In the genomic region with DNA sequence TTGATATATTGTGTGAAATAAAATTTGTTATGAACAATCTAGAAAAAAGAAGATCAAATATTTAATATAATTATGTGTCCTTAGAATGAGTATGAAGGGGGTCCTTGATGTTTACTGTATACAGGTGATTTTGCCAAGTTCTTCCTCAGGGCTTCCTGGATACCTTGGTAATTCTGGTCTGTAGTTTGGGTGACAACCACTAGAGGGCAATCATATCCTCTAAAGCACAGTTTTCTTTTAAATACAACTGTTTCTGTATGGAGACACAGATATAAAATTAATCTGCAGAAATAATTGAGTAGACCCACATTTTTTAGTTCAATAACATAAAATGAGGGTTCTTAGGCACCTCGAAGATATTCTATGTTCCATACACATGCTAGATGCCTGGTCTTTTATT, we compare ENCODE assay signal across 9 cellular contexts.
A peak's percentile ranks its signal among the peaks of the same experiment; 100 is the strongest.
DNase-seq lines count a peak whose midpoint lies in the region; ATAC-seq and TF ChIP-seq lines count a peak whose summit lies in the region.
"Had no signal": no experiment of that assay in that cellular context is flagged by ENCODE, and none has a peak within 500 bp of the region (broad histone marks: within the 10 kb centered on the region; RNA-seq: fewer than 3 reads in every experiment).

No MANE protein-coding gene starts in this region.

- CTCF ChIA-PET in T-cell (lab: Charles Lee) = no interaction called here

- POLR2A ChIA-PET in T-cell (lab: Charles Lee) = no interaction called here

- no peak for TF ChIP-seq POLR2A in uterus (IDR thresholded peaks at IDR 0.05)

- TF ChIP-seq EP300 in Ishikawa (IDR thresholded peaks at IDR 0.05; ENCODE audit: borderline replicate concordance) = no peak

- H3K27me3 Mint-ChIP-seq in T-cell = peaks cover 0 to 5% of the 10 kb centered on the region in 2 donors
- H3K27me3 Mint-ChIP-seq: IgD-negative memory B cell had no signal

- H3K4me3 Mint-ChIP-seq in T-cell = no peak overlapping the region
- H3K4me3 Mint-ChIP-seq: IgD-negative memory B cell had no signal

- H3K4me1 Mint-ChIP-seq in T-cell = no peaks in the 10 kb centered on the region
- H3K4me1 Mint-ChIP-seq: IgD-negative memory B cell had no signal

- DNase-seq in AG09309 (ENCODE audit: low read depth) (no peak), GM04503 (ENCODE audit: low read depth) (peak; percentile 1), ascending aorta (ENCODE audit: low spot score in 2 of 2) (no peak), lower lobe of right lung (no peak), uterus (no peak), T-cell (no peak)
- DNase-seq in activated naive CD4-positive, alpha-beta T cell treated with Interleukin-2 at 50 U/mL for 16 hours = no peak

- no peaks in the 10 kb centered on the region for H3K9me3 Mint-ChIP-seq in T-cell
- H3K9me3 Mint-ChIP-seq: IgD-negative memory B cell had no signal

- H3K9me3 ChIP-seq in ascending aorta = no peaks in the 10 kb centered on the region
- no peaks in the 10 kb centered on the region for H3K9me3 ChIP-seq in lower lobe of right lung
- no peaks in the 10 kb centered on the region for H3K9me3 ChIP-seq in uterus

- ATAC-seq in lower lobe of right lung (no peak), T-cell (replicated peaks in 1 of 4) (no peak)

- TF ChIP-seq CTCF in AG09309 (IDR thresholded peaks at IDR 0.05; ENCODE audit: control insufficient read depth, insufficient read depth, low read depth, low read length, missing control alignments) (peak; percentile 47), ascending aorta (IDR thresholded peaks at IDR 0.05) (peak in 2 of 3 experiments; percentile 23 to 46), lower lobe of right lung (IDR thresholded peaks at IDR 0.05) (peak; percentile 42), uterus (IDR thresholded peaks at IDR 0.05) (peak in 1 of 4 experiments; percentile 20)

- peak; percentile 26; the same call in 1 of the 2 replicates for TF ChIP-seq RAD21 in Ishikawa (IDR thresholded peaks at IDR 0.05; ENCODE audit: low read depth)

- H3K36me3 Mint-ChIP-seq in T-cell = no peaks in the 10 kb centered on the region
- H3K36me3 Mint-ChIP-seq: IgD-negative memory B cell had no signal

- H3K27me3 ChIP-seq in ascending aorta (no peaks in the 10 kb centered on the region), lower lobe of right lung (ENCODE audit: low read depth) (no peaks in the 10 kb centered on the region), uterus (no peaks in the 10 kb centered on the region)

- H3K4me1 ChIP-seq in ascending aorta (no peaks in the 10 kb centered on the region), lower lobe of right lung (no peaks in the 10 kb centered on the region), uterus (no peaks in the 10 kb centered on the region)

- H3K27ac ChIP-seq in ascending aorta = no peak overlapping the region
- H3K27ac ChIP-seq in lower lobe of right lung = no peak overlapping the region
- no peak overlapping the region for H3K27ac ChIP-seq in uterus

- no peaks in the 10 kb centered on the region for H3K36me3 ChIP-seq in ascending aorta
- H3K36me3 ChIP-seq in lower lobe of right lung = no peaks in the 10 kb centered on the region
- no peaks in the 10 kb centered on the region for H3K36me3 ChIP-seq in uterus

- H3K4me3 ChIP-seq in AG09309 (ENCODE audit: control insufficient read depth, low read depth, low read length) (no peak overlapping the region), ascending aorta (no peak overlapping the region), lower lobe of right lung (no peak overlapping the region), uterus (no peak overlapping the region)

- intact Hi-C loops in ascending aorta (cut with DNase I) = no loop called here
- intact Hi-C loops in lower lobe of right lung (cut with DNase I) = no loop called here
- intact Hi-C loops in uterus (cut with DNase I; ENCODE audit: low total_unique reads) = no loop called here

- H3K27ac Mint-ChIP-seq in T-cell = no peak overlapping the region
- H3K27ac Mint-ChIP-seq: IgD-negative memory B cell had no signal

TF ChIP-seq in Ishikawa, 13 proteins besides CTCF, POLR2A, EP300 and RAD21:
- no peak for TF ChIP-seq FOXM1 (IDR thresholded peaks at IDR 0.05; ENCODE audit: borderline replicate concordance, low read depth)
- TF ChIP-seq YY1 (IDR thresholded peaks at IDR 0.05; ENCODE audit: low read depth) = no peak
- TF ChIP-seq CREB1 (IDR thresholded peaks at IDR 0.05; ENCODE audit: low read depth) = no peak
- TF ChIP-seq, protein P1, sequence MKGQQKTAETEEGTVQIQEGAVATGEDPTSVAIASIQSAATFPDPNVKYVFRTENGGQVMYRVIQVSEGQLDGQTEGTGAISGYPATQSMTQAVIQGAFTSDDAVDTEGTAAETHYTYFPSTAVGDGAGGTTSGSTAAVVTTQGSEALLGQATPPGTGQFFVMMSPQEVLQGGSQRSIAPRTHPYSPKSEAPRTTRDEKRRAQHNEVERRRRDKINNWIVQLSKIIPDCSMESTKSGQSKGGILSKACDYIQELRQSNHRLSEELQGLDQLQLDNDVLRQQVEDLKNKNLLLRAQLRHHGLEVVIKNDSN (IDR thresholded peaks at IDR 0.05) = no peak
- TF ChIP-seq, protein P2, sequence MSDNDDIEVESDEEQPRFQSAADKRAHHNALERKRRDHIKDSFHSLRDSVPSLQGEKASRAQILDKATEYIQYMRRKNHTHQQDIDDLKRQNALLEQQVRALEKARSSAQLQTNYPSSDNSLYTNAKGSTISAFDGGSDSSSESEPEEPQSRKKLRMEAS (IDR thresholded peaks at IDR 0.05) = no peak
- TF ChIP-seq NFIC (IDR thresholded peaks at IDR 0.05) = no peak
- TF ChIP-seq, protein P3, sequence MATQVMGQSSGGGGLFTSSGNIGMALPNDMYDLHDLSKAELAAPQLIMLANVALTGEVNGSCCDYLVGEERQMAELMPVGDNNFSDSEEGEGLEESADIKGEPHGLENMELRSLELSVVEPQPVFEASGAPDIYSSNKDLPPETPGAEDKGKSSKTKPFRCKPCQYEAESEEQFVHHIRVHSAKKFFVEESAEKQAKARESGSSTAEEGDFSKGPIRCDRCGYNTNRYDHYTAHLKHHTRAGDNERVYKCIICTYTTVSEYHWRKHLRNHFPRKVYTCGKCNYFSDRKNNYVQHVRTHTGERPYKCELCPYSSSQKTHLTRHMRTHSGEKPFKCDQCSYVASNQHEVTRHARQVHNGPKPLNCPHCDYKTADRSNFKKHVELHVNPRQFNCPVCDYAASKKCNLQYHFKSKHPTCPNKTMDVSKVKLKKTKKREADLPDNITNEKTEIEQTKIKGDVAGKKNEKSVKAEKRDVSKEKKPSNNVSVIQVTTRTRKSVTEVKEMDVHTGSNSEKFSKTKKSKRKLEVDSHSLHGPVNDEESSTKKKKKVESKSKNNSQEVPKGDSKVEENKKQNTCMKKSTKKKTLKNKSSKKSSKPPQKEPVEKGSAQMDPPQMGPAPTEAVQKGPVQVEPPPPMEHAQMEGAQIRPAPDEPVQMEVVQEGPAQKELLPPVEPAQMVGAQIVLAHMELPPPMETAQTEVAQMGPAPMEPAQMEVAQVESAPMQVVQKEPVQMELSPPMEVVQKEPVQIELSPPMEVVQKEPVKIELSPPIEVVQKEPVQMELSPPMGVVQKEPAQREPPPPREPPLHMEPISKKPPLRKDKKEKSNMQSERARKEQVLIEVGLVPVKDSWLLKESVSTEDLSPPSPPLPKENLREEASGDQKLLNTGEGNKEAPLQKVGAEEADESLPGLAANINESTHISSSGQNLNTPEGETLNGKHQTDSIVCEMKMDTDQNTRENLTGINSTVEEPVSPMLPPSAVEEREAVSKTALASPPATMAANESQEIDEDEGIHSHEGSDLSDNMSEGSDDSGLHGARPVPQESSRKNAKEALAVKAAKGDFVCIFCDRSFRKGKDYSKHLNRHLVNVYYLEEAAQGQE (IDR thresholded peaks at IDR 0.05; ENCODE audit: low read depth) = no peak
- no peak for TF ChIP-seq TEAD4 (IDR thresholded peaks at IDR 0.05)
- TF ChIP-seq ZBTB7A (IDR thresholded peaks at IDR 0.05; ENCODE audit: low read depth) = no peak
- no peak for TF ChIP-seq EGR1 (IDR thresholded peaks at IDR 0.05)
- TF ChIP-seq TCF12 (IDR thresholded peaks at IDR 0.05; ENCODE audit: low read depth) = no peak
- no peak for TF ChIP-seq CEBPB (IDR thresholded peaks at IDR 0.05)
TF ChIP-seq in Ishikawa: peak in this region for 0.
